14 cellular contexts compared by ENCODE assay signal in the genomic region with DNA sequence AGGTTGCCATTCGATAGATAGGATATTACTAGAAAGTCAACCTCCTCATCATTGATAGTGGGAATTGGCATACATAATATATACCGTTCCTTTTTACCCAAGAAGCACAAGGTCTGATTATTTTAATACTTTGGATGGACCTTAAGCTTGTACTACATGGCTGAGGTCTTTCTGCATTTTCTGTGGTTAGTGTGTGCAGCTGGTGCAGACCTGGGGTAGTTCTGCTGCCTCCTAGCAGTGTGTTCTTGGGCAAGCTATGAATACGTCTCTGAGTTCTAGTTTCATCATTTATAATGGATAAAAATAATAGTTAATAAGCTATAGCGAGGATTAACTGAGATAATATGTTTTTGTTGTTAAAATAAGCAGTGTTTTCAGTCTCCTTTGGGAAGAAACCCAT. TPM values are rescaled to one million over a fixed set of nuclear protein-coding genes. Genes with fewer than 3 reads are reported as not detected.
DNase-seq lines count a peak whose midpoint lies in the region; ATAC-seq and TF ChIP-seq lines count a peak whose summit lies in the region.
"Had no signal": no experiment of that assay in that cellular context is flagged by ENCODE, and none has a peak within 500 bp of the region (broad histone marks: within the 10 kb centered on the region; RNA-seq: fewer than 3 reads in every experiment).

No MANE protein-coding gene starts in this region.

- no peak overlapping the region for H3K27ac ChIP-seq in SK-N-SH (ENCODE audit: low read depth in 2 of 2, low read length in 1 of 2)

- H3K9me3 Mint-ChIP-seq in central memory CD8-positive, alpha-beta T cell: no peaks in the 10 kb centered on the region
- H3K9me3 Mint-ChIP-seq in progenitor cell of endocrine pancreas (ENCODE audit: low read depth): peaks cover 3% of the 10 kb centered on the region
- H3K9me3 Mint-ChIP-seq in activated CD4-positive, alpha-beta T cell treated with anti-CD3 and anti-CD28 coated beads for 36 hours (ENCODE audit: low read depth): no peaks in the 10 kb centered on the region

- peaks cover 13% of the 10 kb centered on the region for H3F3A ChIP-seq in SK-N-SH (replicated peaks; ENCODE audit: insufficient read depth)

- TF ChIP-seq CTCF in SK-N-SH (IDR thresholded peaks at IDR 0.05) (no peak), NB4 (IDR thresholded peaks at IDR 0.05; ENCODE audit: low read depth, low read length) (no peak), progenitor cell of endocrine pancreas (IDR thresholded peaks at IDR 0.05; ENCODE audit: unreplicated experiment) (no peak)

- no peak overlapping the region for H2AFZ ChIP-seq in SK-N-SH (ENCODE audit: low read depth)

- H3K4me2 ChIP-seq in SK-N-SH: peak overlapping the region; percentile 89

- WGBS in SK-N-SH (ENCODE audit: low lambda C conversion rate): 99% methylated on average over 4 of the region's 4 CpGs

- H3K4me1 ChIP-seq in SK-N-SH (ENCODE audit: control insufficient read depth in 1 of 2, insufficient read depth in 2 of 2, low read depth in 1 of 2, low read length in 1 of 2): peaks cover 6 to 12% of the 10 kb centered on the region in 2 experiments; a peak in 1 of 4 replicates

- no peaks in the 10 kb centered on the region for H3K27me3 ChIP-seq in SK-N-SH (ENCODE audit: insufficient read depth)

- no peak for TF ChIP-seq EP300 in SK-N-SH (IDR thresholded peaks at IDR 0.05; ENCODE audit: borderline replicate concordance in 1 of 2, low read depth in 1 of 2, low read length in 1 of 2)

- intact Hi-C loops in activated CD4-positive, alpha-beta T cell treated with anti-CD3 and anti-CD28 coated beads for 36 hours (cut with DNase I, micrococcal nuclease): loop anchor here in 1 of 2 experiments (10.0 kb wide), 1 partner anchor 1251 kb away; a partner anchor contains a TSS

- DNase-seq in SK-N-SH (no peak), NB4 (ENCODE audit: low read depth) (peak; percentile 36), progenitor cell of endocrine pancreas (ENCODE audit: low spot score, unreplicated experiment) (no peak), amniotic stem cell (lab: John Stamatoyannopoulos, UW) (no peak), hepatic stellate cell (ENCODE audit: low spot score) (no peak)
- DNase-seq in central memory CD8-positive, alpha-beta T cell (ENCODE audit: low spot score in 2 of 2): no peak
- DNase-seq in activated CD4-positive, alpha-beta T cell treated with anti-CD3 and anti-CD28 coated beads for 36 hours: no peak
- DNase-seq: head of caudate nucleus, left cardiac atrium, NCI-H1930, NCI-H748 treated with DMSO at 0.1 percent for 48 hours, Right ventricle myocardium superior had no signal

- CTCF ChIA-PET in SK-N-SH (lab: Yijun Ruan, JAX): interaction anchor here (1.3 to 1.6 kb wide), 2 partner anchors 26 to 245 kb away, joined by 4 read pairs; no protein-coding TSS in a partner anchor
- CTCF ChIA-PET in activated CD4-positive, alpha-beta T cell treated with anti-CD3 and anti-CD28 coated beads for 36 hours (lab: Charles Lee): interaction anchor here (0.5 to 2.1 kb wide), 6 partner anchors 9 to 112 kb away, joined by 3 to 5 read pairs (median 4); no protein-coding TSS in a partner anchor

- no peaks in the 10 kb centered on the region for H3K36me3 ChIP-seq in SK-N-SH (replicated peaks in 1 of 2; ENCODE audit: control insufficient read depth in 1 of 2, insufficient read depth in 2 of 2, low read length in 1 of 2)

- peak overlapping the region; percentile 95 for H3K4me3 Mint-ChIP-seq in central memory CD8-positive, alpha-beta T cell
- peak overlapping the region; percentile 21 for H3K4me3 Mint-ChIP-seq in progenitor cell of endocrine pancreas (ENCODE audit: low read depth)
- H3K4me3 Mint-ChIP-seq in activated CD4-positive, alpha-beta T cell treated with anti-CD3 and anti-CD28 coated beads for 36 hours: no peak overlapping the region

- peaks cover 26% of the 10 kb centered on the region for H3K36me3 Mint-ChIP-seq in central memory CD8-positive, alpha-beta T cell (ENCODE audit: insufficient read depth)
- H3K36me3 Mint-ChIP-seq in progenitor cell of endocrine pancreas (ENCODE audit: insufficient read depth): no peaks in the 10 kb centered on the region
- H3K36me3 Mint-ChIP-seq in activated CD4-positive, alpha-beta T cell treated with anti-CD3 and anti-CD28 coated beads for 36 hours (ENCODE audit: low read depth): peaks cover 2% of the 10 kb centered on the region

- peaks cover 46% of the 10 kb centered on the region for H3K4me1 Mint-ChIP-seq in central memory CD8-positive, alpha-beta T cell
- peaks cover 17% of the 10 kb centered on the region for H3K4me1 Mint-ChIP-seq in progenitor cell of endocrine pancreas (ENCODE audit: low read depth)
- H3K4me1 Mint-ChIP-seq in activated CD4-positive, alpha-beta T cell treated with anti-CD3 and anti-CD28 coated beads for 36 hours: peaks cover 48% of the 10 kb centered on the region

- no peak overlapping the region for H3K27ac Mint-ChIP-seq in central memory CD8-positive, alpha-beta T cell (ENCODE audit: low read depth)
- H3K27ac Mint-ChIP-seq in progenitor cell of endocrine pancreas: no peak overlapping the region
- no peak overlapping the region for H3K27ac Mint-ChIP-seq in activated CD4-positive, alpha-beta T cell treated with anti-CD3 and anti-CD28 coated beads for 36 hours

- POLR2A ChIA-PET in SK-N-SH (lab: Yijun Ruan, JAX): no interaction called here
- POLR2A ChIA-PET in activated CD4-positive, alpha-beta T cell treated with anti-CD3 and anti-CD28 coated beads for 36 hours (lab: Charles Lee): interaction anchor here (0.7 kb wide), 1 partner anchor 337 kb away, joined by 4 read pairs; no protein-coding TSS in a partner anchor

- H3K9me3 ChIP-seq in SK-N-SH: no peaks in the 10 kb centered on the region

- no peak overlapping the region for H3K9ac ChIP-seq in SK-N-SH

- peaks cover 73% of the 10 kb centered on the region for H3K79me2 ChIP-seq in SK-N-SH (ENCODE audit: insufficient read depth)

- no peaks in the 10 kb centered on the region for H3K27me3 Mint-ChIP-seq in central memory CD8-positive, alpha-beta T cell
- no peaks in the 10 kb centered on the region for H3K27me3 Mint-ChIP-seq in progenitor cell of endocrine pancreas
- no peaks in the 10 kb centered on the region for H3K27me3 Mint-ChIP-seq in activated CD4-positive, alpha-beta T cell treated with anti-CD3 and anti-CD28 coated beads for 36 hours

- no peaks in the 10 kb centered on the region for H3K9me2 ChIP-seq in SK-N-SH

- peaks cover 41% of the 10 kb centered on the region for H4K20me1 ChIP-seq in SK-N-SH (ENCODE audit: insufficient read depth)

- H3K4me3 ChIP-seq in SK-N-SH (ENCODE audit: low read depth in 2 of 2, low read length in 1 of 2) (peak overlapping the region in 1 of 2 experiments; percentile 78; a peak in 1 of 4 replicates), NB4 (ENCODE audit: low read depth, low read length) (peak overlapping the region; percentile 95)

- no peak for TF ChIP-seq POLR2A in NB4 (IDR thresholded peaks at IDR 0.05; ENCODE audit: extremely low read depth, insufficient read length)

- TF ChIP-seq RAD21 in SK-N-SH (IDR thresholded peaks at IDR 0.05; ENCODE audit: low read length): no peak

- ATAC-seq in SK-N-SH treated with all-trans-retinoic acid at 6 μM for 48 hours: no peak
- no peak for ATAC-seq in central memory CD8-positive, alpha-beta T cell (replicated peaks; ENCODE audit: extremely low read depth, poor library complexity, severe bottlenecking)
- ATAC-seq in activated CD4-positive, alpha-beta T cell treated with anti-CD3 and anti-CD28 coated beads for 36 hours: no peak
- ATAC-seq: activated CD4-positive, CD25-positive, alpha-beta regulatory T cell treated with anti-CD3 and anti-CD28 coated beads, Interleukin-2, amount 50 U/mL, for 24 hours; left cardiac atrium had no signal

TF ChIP-seq in SK-N-SH, 30 proteins besides CTCF, POLR2A, EP300 and RAD21:
- TF ChIP-seq RCOR1 (IDR thresholded peaks at IDR 0.05; ENCODE audit: low read length) (no peak), NRF1 (IDR thresholded peaks at IDR 0.05; ENCODE audit: low read depth, low read length) (no peak)
TF ChIP-seq in SK-N-SH: peak in this region for 0.

TF ChIP-seq in SK-N-SH treated with all-trans-retinoic acid at 6 μM for 48 hours, 23 proteins besides CTCF, POLR2A, EP300 and RAD21 (continues in another document):
- TF ChIP-seq SNAI2 (CRISPR knock-in tag; IDR thresholded peaks at IDR 0.05) (no peak), BACH2 (CRISPR knock-in tag; IDR thresholded peaks at IDR 0.05; ENCODE audit: borderline replicate concordance) (no peak), ARNTL (CRISPR knock-in tag; IDR thresholded peaks at IDR 0.05; ENCODE audit: borderline replicate concordance, low read depth) (no peak), OSR1 (CRISPR knock-in tag; IDR thresholded peaks at IDR 0.05) (no peak), ZNF8 (CRISPR knock-in tag; IDR thresholded peaks at IDR 0.05) (no peak), ZNF70 (CRISPR knock-in tag; IDR thresholded peaks at IDR 0.05) (no peak), CSDC2 (CRISPR knock-in tag; IDR thresholded peaks at IDR 0.05) (no peak), ZFP3 (CRISPR knock-in tag; IDR thresholded peaks at IDR 0.05) (no peak), ISL1 (CRISPR knock-in tag; IDR thresholded peaks at IDR 0.05) (no peak), ZNF565 (CRISPR knock-in tag; conservative IDR thresholded peaks at IDR 0.05; ENCODE audit: low read depth) (no peak)
- TF ChIP-seq, protein P1, sequence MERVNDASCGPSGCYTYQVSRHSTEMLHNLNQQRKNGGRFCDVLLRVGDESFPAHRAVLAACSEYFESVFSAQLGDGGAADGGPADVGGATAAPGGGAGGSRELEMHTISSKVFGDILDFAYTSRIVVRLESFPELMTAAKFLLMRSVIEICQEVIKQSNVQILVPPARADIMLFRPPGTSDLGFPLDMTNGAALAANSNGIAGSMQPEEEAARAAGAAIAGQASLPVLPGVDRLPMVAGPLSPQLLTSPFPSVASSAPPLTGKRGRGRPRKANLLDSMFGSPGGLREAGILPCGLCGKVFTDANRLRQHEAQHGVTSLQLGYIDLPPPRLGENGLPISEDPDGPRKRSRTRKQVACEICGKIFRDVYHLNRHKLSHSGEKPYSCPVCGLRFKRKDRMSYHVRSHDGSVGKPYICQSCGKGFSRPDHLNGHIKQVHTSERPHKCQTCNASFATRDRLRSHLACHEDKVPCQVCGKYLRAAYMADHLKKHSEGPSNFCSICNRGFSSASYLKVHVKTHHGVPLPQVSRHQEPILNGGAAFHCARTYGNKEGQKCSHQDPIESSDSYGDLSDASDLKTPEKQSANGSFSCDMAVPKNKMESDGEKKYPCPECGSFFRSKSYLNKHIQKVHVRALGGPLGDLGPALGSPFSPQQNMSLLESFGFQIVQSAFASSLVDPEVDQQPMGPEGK (CRISPR knock-in tag; IDR thresholded peaks at IDR 0.05; ENCODE audit: borderline replicate concordance): no peak

RNA-seq across cellular contexts. Expression of a gene that starts 2.2 kb away (rescaled TPM):
- polyA plus RNA-seq in SK-N-SH (2012; rRNA removed): 28.6 and 32.8 TPM in 2 replicates
- 16.7 and 17.4 TPM in 2 replicates for polyA plus RNA-seq in SK-N-SH (2012; cell fraction: cytosol; rRNA removed)
- polyA plus RNA-seq in SK-N-SH (2012; cell fraction: nucleus; rRNA removed): 62.2 and 139 TPM in 2 replicates
- 65.7 and 69.2 TPM in 2 replicates for total RNA-seq in progenitor cell of endocrine pancreas
- 10 to 100 TPM; 17.6 to 22.7 TPM for total RNA-seq in activated CD4-positive, alpha-beta T cell treated with anti-CD3 and anti-CD28 coated beads for 36 hours
